Comparison of ENCODE assay signal across 8 cellular contexts in the genomic region with DNA sequence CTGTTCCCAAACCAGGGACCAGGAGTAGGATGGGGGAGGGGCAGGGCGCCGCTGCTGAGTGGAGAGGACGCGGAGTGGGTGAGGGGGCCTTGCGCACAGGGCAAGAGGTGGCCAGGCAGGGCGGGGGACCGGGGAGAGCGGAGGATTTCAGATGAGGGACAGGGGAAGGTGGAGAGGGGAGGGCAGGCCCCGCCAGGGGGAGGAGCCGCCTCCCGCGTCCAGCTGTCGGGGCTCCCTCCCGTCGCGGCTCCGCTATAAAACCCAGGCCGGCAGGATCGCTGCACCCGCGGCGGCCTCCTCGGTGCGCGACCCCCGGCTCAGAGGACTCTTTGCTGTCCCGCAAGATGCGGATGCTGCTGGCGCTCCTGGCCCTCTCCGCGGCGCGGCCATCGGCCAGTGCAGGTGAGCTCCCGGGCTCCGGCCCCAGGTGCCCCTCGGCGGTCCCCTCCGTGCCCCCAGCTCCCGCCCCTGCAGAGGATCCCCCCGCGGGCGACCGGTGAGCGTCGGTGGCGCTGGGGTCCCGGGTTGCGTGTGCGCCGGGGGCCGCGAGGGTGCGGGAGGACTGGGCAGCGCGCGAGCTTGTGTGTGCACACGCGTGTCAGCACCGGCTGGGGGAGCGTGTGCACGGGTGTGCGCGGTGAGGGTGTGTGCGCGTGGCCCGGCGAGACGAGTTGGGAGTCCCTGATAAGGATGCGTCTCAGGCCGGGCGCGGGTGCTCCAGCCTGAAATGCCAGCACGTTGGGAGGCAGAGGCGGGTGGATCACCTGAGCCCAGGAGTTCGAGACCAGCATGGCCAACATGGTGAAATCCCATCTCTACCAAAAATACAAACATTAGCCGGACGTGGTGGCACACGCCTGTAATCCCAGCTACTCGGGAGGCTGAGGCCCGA. TPM values are rescaled to one million over a fixed set of nuclear protein-coding genes. Genes with fewer than 3 reads are reported as not detected.
DNase-seq lines count a peak whose midpoint lies in the region; ATAC-seq and TF ChIP-seq lines count a peak whose summit lies in the region.

Gene CA4 (plus strand): TSS at position 283 of the 892 bp plus-strand sequence. CDS start 62 bp downstream, at position 345.

- H3K27ac ChIP-seq in fibroblast of lung (ENCODE audit: insufficient read depth, low read length) = no peak within 1 kb of the TSS

- no peak within 1 kb of the TSS for H3K9ac ChIP-seq in fibroblast of lung (ENCODE audit: insufficient read depth, low read length)

- H3K27me3 ChIP-seq in fibroblast of lung (ENCODE audit: control insufficient read depth, insufficient read depth, low read length) = peaks cover 67% of the 10 kb centered on the region

- H3K36me3 ChIP-seq in fibroblast of lung (ENCODE audit: control insufficient read depth, insufficient read depth, low read length) = no peaks in the 10 kb centered on the region

- no peak within 1 kb of the TSS for H2AFZ ChIP-seq in fibroblast of lung (ENCODE audit: low read length)

- no peaks in the 10 kb centered on the region for H4K20me1 ChIP-seq in fibroblast of lung (ENCODE audit: control insufficient read depth, extremely low read depth, insufficient read depth, low read length)

- DNase-seq in G401 (ENCODE audit: low spot score) (peak; percentile 83), NCI-H82 (lab: John Stamatoyannopoulos, UW) (peak; percentile 90), fibroblast of lung (ENCODE audit: low read depth in 2 of 2) (no peak), omental fat pad (ENCODE audit: low spot score) (no peak), activated gamma-delta T cell (lab: John Stamatoyannopoulos, UW) (no peak), DMS114 treated with DMSO at 0.1 percent for 48 hours (lab: John Stamatoyannopoulos, UW; ENCODE audit: unreplicated experiment) (no peak), 8988T (no peak)

- in situ Hi-C loops in G401 (cut with HindIII; ENCODE audit: low sequenced_read_pairs) = no loop called here

- H3K79me2 ChIP-seq in fibroblast of lung (ENCODE audit: control insufficient read depth, insufficient read depth, low read length) = no peaks in the 10 kb centered on the region

- H3K4me1 ChIP-seq in fibroblast of lung (ENCODE audit: control insufficient read depth, extremely low read depth, insufficient read depth, low read length) = no peaks in the 10 kb centered on the region

- TF ChIP-seq CTCF in fibroblast of lung (conservative IDR thresholded peaks at IDR 0.05 in 1 of 2, IDR thresholded peaks at IDR 0.05 in 1 of 2; ENCODE audit: low read depth in 1 of 2, low read length in 2 of 2) (no peak), omental fat pad (IDR thresholded peaks at IDR 0.05) (no peak)

- no peak for ATAC-seq in omental fat pad (ENCODE audit: low FRiP score)
- ATAC-seq in GM18867 (IDR thresholded peaks at IDR 0.05; ENCODE audit: unreplicated experiment) = no peak

- H3K9me3 ChIP-seq in fibroblast of lung (ENCODE audit: control insufficient read depth, insufficient read depth, low read depth, low read length) = no peaks in the 10 kb centered on the region

- no peak within 1 kb of the TSS for H3K4me3 ChIP-seq in fibroblast of lung (replicated peaks in 1 of 4; ENCODE audit: control extremely low read depth in 1 of 4, insufficient read depth in 1 of 4, low read depth in 3 of 4, low read length in 4 of 4)

- H3K4me2 ChIP-seq in fibroblast of lung (ENCODE audit: extremely low read depth, insufficient read depth, low read length) = peak within 1 kb of the TSS; percentile 13

RNA-seq across cellular contexts. Expression of gene CA4, which starts in this region (rescaled TPM):
- not detected in 2 replicates for total RNA-seq in G401 (2014; rRNA removed; shearing (Covaris generic))
- total RNA-seq in fibroblast of lung = under 0.01 TPM in 1 of 2 replicates, not detected in the other
- not detected in 2 replicates for polyA plus RNA-seq in fibroblast of lung
- polyA plus RNA-seq in fibroblast of lung (2012) = not detected in 2 replicates
- polyA minus RNA-seq in fibroblast of lung (ENCODE audit: low replicate concordance) = not detected in 2 replicates
- total RNA-seq in omental fat pad = 100 to 1,000 TPM in 1 of 4 donors, 10 to 100 TPM in 2, 1 to 10 TPM in 1; 9.1 to 168 (median 56.6) TPM

Comparison
In these comparisons a context has a peak if more than half of its experiments do, and no peak if none do; other contexts are left out.
1. Peak in DNase-seq in G401; RNA of the gene not detected or under 1 TPM.